14 cellular contexts compared by ENCODE assay signal in genomic region chr7:20216637-20217036, GRCh38. TPM values are rescaled to one million over a fixed set of nuclear protein-coding genes. Genes with fewer than 3 reads are reported as not detected.
DNase-seq lines count a peak whose midpoint lies in the region; ATAC-seq, FAIRE-seq and TF ChIP-seq lines count a peak whose summit lies in the region.
"Had no signal": no experiment of that assay in that cellular context is flagged by ENCODE, and none has a peak within 500 bp of the region (broad histone marks: within the 10 kb centered on the region; RNA-seq: fewer than 3 reads in every experiment).

No MANE protein-coding gene starts in this region.

- H3K4me3 Mint-ChIP-seq in activated naive CD8-positive, alpha-beta T cell: peak overlapping the region; percentile 6
- H3K4me3 Mint-ChIP-seq in activated naive CD8-positive, alpha-beta T cell treated with anti-CD3 and anti-CD28 coated beads for 36 hours: no peak overlapping the region
- no peak overlapping the region for H3K4me3 Mint-ChIP-seq in natural killer cell treated with Interleukin-12 subunit alpha and Interleukin-12 subunit beta and Interleukin-15 and Interleukin-18, amount 100 ng/mL, for 72 hours
- H3K4me3 Mint-ChIP-seq: neural crest cell had no signal

- no peaks in the 10 kb centered on the region for H3K9me2 ChIP-seq in SU-DHL-6 (replicated peaks; ENCODE audit: insufficient read depth, low read length)

- H4K20me1 ChIP-seq in SU-DHL-6 (ENCODE audit: low read depth, low read length): no peaks in the 10 kb centered on the region

- DNase-seq in activated naive CD8-positive, alpha-beta T cell treated with anti-CD3 and anti-CD28 coated beads for 36 hours: no peak
- DNase-seq in kidney (no peak), upper lobe of right lung (no peak), epidermal melanocyte (ENCODE audit: insufficient read length, low spot score) (no peak), Right ventricle myocardium superior (no peak)
- DNase-seq in natural killer cell treated with Interleukin-12 subunit alpha and Interleukin-12 subunit beta and Interleukin-15 and Interleukin-18, amount 100 ng/mL, for 72 hours (ENCODE audit: low spot score): no peak
- DNase-seq: glutamatergic neuron, SIG-M5 had no signal

- H3K27me3 Mint-ChIP-seq in activated naive CD8-positive, alpha-beta T cell: peaks cover 2% of the 10 kb centered on the region
- H3K27me3 Mint-ChIP-seq in activated naive CD8-positive, alpha-beta T cell treated with anti-CD3 and anti-CD28 coated beads for 36 hours: peaks cover 4% of the 10 kb centered on the region
- H3K27me3 Mint-ChIP-seq in natural killer cell treated with Interleukin-12 subunit alpha and Interleukin-12 subunit beta and Interleukin-15 and Interleukin-18, amount 100 ng/mL, for 72 hours: no peaks in the 10 kb centered on the region

- peak overlapping the region; percentile 69 for H3K4me3 ChIP-seq in SU-DHL-6 (ENCODE audit: insufficient read depth, low read length, poor library complexity, severe bottlenecking)
- H3K4me3 ChIP-seq in kidney (ENCODE audit: low read length in 2 of 2): peak overlapping the region; percentile 64 to 70
- H3K4me3 ChIP-seq in upper lobe of right lung: peak overlapping the region; percentile 37

- intact Hi-C loops in kidney (cut with DNase I) (no loop called here), upper lobe of right lung (cut with DNase I) (no loop called here), Right ventricle myocardium superior (cut with DNase I) (no loop called here)

- peak overlapping the region; percentile 95 for H3K27ac ChIP-seq in SU-DHL-6 (ENCODE audit: low read depth, low read length)
- peak overlapping the region; percentile 85 to 91 for H3K27ac ChIP-seq in kidney (ENCODE audit: low read depth in 2 of 2, low read length in 2 of 2)
- H3K27ac ChIP-seq in upper lobe of right lung: peak overlapping the region; percentile 33

- H3K9me3 ChIP-seq in SU-DHL-6 (ENCODE audit: insufficient read depth, low read length) (no peaks in the 10 kb centered on the region; the same call in 1 of the 2 replicates), kidney (ENCODE audit: control insufficient read depth in 1 of 2, low read length in 2 of 2) (no peaks in the 10 kb centered on the region), upper lobe of right lung (no peaks in the 10 kb centered on the region)

- H3K27me3 ChIP-seq in SU-DHL-6 (ENCODE audit: low read length) (no peaks in the 10 kb centered on the region), upper lobe of right lung (no peaks in the 10 kb centered on the region)

- H3K9ac ChIP-seq in SU-DHL-6 (ENCODE audit: low read length) (peak overlapping the region; percentile 62), kidney (ENCODE audit: low read length in 2 of 2) (peak overlapping the region in 1 of 2 donors; percentile 71)

- peaks cover 7% of the 10 kb centered on the region for H3K4me1 Mint-ChIP-seq in activated naive CD8-positive, alpha-beta T cell (ENCODE audit: low read depth)
- peaks cover 23% of the 10 kb centered on the region for H3K4me1 Mint-ChIP-seq in activated naive CD8-positive, alpha-beta T cell treated with anti-CD3 and anti-CD28 coated beads for 36 hours
- peaks cover 19 to 33% of the 10 kb centered on the region in 2 donors for H3K4me1 Mint-ChIP-seq in natural killer cell treated with Interleukin-12 subunit alpha and Interleukin-12 subunit beta and Interleukin-15 and Interleukin-18, amount 100 ng/mL, for 72 hours (ENCODE audit: low read depth in 2 of 2)

- no peaks in the 10 kb centered on the region for H3K9me3 Mint-ChIP-seq in activated naive CD8-positive, alpha-beta T cell (ENCODE audit: low read depth)
- no peaks in the 10 kb centered on the region for H3K9me3 Mint-ChIP-seq in activated naive CD8-positive, alpha-beta T cell treated with anti-CD3 and anti-CD28 coated beads for 36 hours
- H3K9me3 Mint-ChIP-seq in natural killer cell treated with Interleukin-12 subunit alpha and Interleukin-12 subunit beta and Interleukin-15 and Interleukin-18, amount 100 ng/mL, for 72 hours: no peaks in the 10 kb centered on the region

- H2AFZ ChIP-seq in SU-DHL-6 (ENCODE audit: low read depth, low read length, severe bottlenecking): peak overlapping the region; percentile 15

- peak overlapping the region; percentile 85 for H3K4me2 ChIP-seq in SU-DHL-6 (ENCODE audit: low read depth, low read length, poor library complexity, severe bottlenecking)

- H3F3A ChIP-seq in SU-DHL-6 (ENCODE audit: insufficient read depth): peaks cover 42% of the 10 kb centered on the region

- ATAC-seq in upper lobe of right lung: no peak
- no peak for ATAC-seq in natural killer cell treated with Interleukin-12 subunit alpha and Interleukin-12 subunit beta and Interleukin-15 and Interleukin-18, amount 100 ng/mL, for 72 hours
- no peak for ATAC-seq in Right ventricle myocardium superior (ENCODE audit: poor library complexity)

- H3K4me1 ChIP-seq in kidney (ENCODE audit: control insufficient read depth in 1 of 2, insufficient read depth in 1 of 2, low read depth in 1 of 2, low read length in 2 of 2): peaks cover 2 to 29% of the 10 kb centered on the region in 2 donors
- peaks cover 25% of the 10 kb centered on the region for H3K4me1 ChIP-seq in upper lobe of right lung

- H3K36me3 Mint-ChIP-seq in activated naive CD8-positive, alpha-beta T cell: no peaks in the 10 kb centered on the region
- peaks cover 2% of the 10 kb centered on the region for H3K36me3 Mint-ChIP-seq in activated naive CD8-positive, alpha-beta T cell treated with anti-CD3 and anti-CD28 coated beads for 36 hours
- no peaks in the 10 kb centered on the region for H3K36me3 Mint-ChIP-seq in natural killer cell treated with Interleukin-12 subunit alpha and Interleukin-12 subunit beta and Interleukin-15 and Interleukin-18, amount 100 ng/mL, for 72 hours
- H3K36me3 Mint-ChIP-seq: CD8-positive, alpha-beta memory T cell had no signal

- no peak for FAIRE-seq in kidney (lab: Jason Lieb, UNC)
- FAIRE-seq: A204.1 had no signal

- TF ChIP-seq CTCF in SU-DHL-6 (IDR thresholded peaks at IDR 0.05; ENCODE audit: insufficient read depth, low read length, poor library complexity, severe bottlenecking) (no peak), kidney (IDR thresholded peaks at IDR 0.05; ENCODE audit: borderline replicate concordance, extremely low read depth, insufficient read depth) (no peak), upper lobe of right lung (IDR thresholded peaks at IDR 0.05) (no peak)

- H3K79me2 ChIP-seq in SU-DHL-6 (ENCODE audit: insufficient read depth, low read length): peaks cover 56% of the 10 kb centered on the region

- H3K27ac Mint-ChIP-seq in activated naive CD8-positive, alpha-beta T cell: no peak overlapping the region
- no peak overlapping the region for H3K27ac Mint-ChIP-seq in activated naive CD8-positive, alpha-beta T cell treated with anti-CD3 and anti-CD28 coated beads for 36 hours
- H3K27ac Mint-ChIP-seq in natural killer cell treated with Interleukin-12 subunit alpha and Interleukin-12 subunit beta and Interleukin-15 and Interleukin-18, amount 100 ng/mL, for 72 hours: no peak overlapping the region

- H3K36me3 ChIP-seq in SU-DHL-6 (ENCODE audit: low read length) (peaks cover 20% of the 10 kb centered on the region), kidney (ENCODE audit: control insufficient read depth in 1 of 2, insufficient read depth in 2 of 2, low read length in 2 of 2) (no peaks in the 10 kb centered on the region), upper lobe of right lung (no peaks in the 10 kb centered on the region)

RNA-seq across cellular contexts. Expression of gene MACC1, which starts 0.5 kb away (rescaled TPM):
- total RNA-seq in activated naive CD8-positive, alpha-beta T cell treated with anti-CD3 and anti-CD28 coated beads for 36 hours: under 1 TPM; 0.12 to 0.14 TPM
- total RNA-seq in kidney: 72.6 TPM
- 3.7 TPM for polyA plus RNA-seq in kidney (ENCODE audit: insufficient read depth, low read depth, low replicate concordance)
- 22.1 TPM for total RNA-seq in upper lobe of right lung
- 1 to 10 TPM; 2.6 to 5.5 TPM for total RNA-seq in natural killer cell treated with Interleukin-12 subunit alpha and Interleukin-12 subunit beta and Interleukin-15 and Interleukin-18, amount 100 ng/mL, for 72 hours
- total RNA-seq in Right ventricle myocardium superior: 0.19 TPM
- total RNA-seq: HT1080 had no signal

Comparison
In these comparisons a context has a peak if more than half of its experiments do, and no peak if none do; other contexts are left out.
1. H3K27ac ChIP-seq: peak in every context shown above with its lines; median percentile 95 in SU-DHL-6; 88 in kidney; 33 in upper lobe of right lung.